In genomic region chr2:198296665-198297308, GRCh38 we compare ENCODE assay signal across 1 cellular context.
TF ChIP-seq lines count a peak whose summit lies in the region.

No MANE protein-coding gene starts in this region.

TF ChIP-seq in H1, 55 proteins besides CTCF, POLR2A, EP300 and RAD21:
- TF ChIP-seq MAFK (IDR thresholded peaks at IDR 0.05; ENCODE audit: low read depth, low read length) = no peak
- peak; percentile 74 for TF ChIP-seq CHD7 (IDR thresholded peaks at IDR 0.05; ENCODE audit: insufficient replicate concordance, low read length)
TF ChIP-seq in H1: peak in this region for 1.
